12 cellular contexts compared by ENCODE assay signal in the genomic region with DNA sequence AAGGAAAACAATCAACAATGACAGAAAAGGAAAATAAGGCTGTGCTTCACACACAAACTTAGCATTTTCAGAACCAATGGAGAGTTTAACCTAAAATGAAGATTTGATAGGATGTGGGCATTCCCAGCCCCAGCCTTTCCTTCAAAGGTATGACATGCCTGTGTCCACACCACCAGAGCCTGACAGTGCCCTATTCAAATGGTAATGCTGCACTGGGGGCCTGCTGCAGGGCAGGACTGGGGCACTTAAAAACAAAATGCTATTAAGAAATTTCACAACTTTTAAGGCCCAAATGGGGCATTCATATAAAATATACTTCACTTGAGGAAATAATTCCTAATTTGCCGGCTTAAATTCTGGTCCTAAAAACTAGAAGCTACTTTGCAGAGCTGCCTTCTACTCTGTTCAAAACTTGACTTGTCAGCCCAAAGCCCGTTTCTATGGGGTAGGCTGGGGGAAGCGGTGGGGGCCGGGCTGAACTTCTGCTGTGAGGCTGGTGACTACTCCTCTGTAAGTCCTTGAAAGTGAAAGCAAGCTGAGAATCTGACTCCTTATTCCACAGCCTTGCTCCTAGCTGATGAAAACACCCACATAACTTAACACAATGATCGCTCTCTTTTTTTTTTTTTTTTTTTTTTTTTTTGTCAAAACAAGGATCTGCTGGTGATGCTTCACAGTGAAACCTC. TPM values are rescaled to one million over a fixed set of nuclear protein-coding genes. Genes with fewer than 3 reads are reported as not detected.
DNase-seq lines count a peak whose midpoint lies in the region; ATAC-seq and TF ChIP-seq lines count a peak whose summit lies in the region.
"Had no signal": no experiment of that assay in that cellular context is flagged by ENCODE, and none has a peak within 500 bp of the region (broad histone marks: within the 10 kb centered on the region; RNA-seq: fewer than 3 reads in every experiment).

No MANE protein-coding gene starts in this region.

- no peaks in the 10 kb centered on the region for H3K9me2 ChIP-seq in HCT116 (ENCODE audit: insufficient read depth)

- no peaks in the 10 kb centered on the region for H3K27me3 ChIP-seq in AG04450 (ENCODE audit: control insufficient read depth, insufficient read depth, low read length)
- H3K27me3 ChIP-seq in HCT116 (ENCODE audit: insufficient read depth, low read length): no peaks in the 10 kb centered on the region
- H3K27me3 ChIP-seq in brain microvascular endothelial cell (replicated peaks): no peaks in the 10 kb centered on the region
- no peaks in the 10 kb centered on the region for H3K27me3 ChIP-seq in mesenchymal stem cell (ENCODE audit: control insufficient read depth in 1 of 2, insufficient read depth in 1 of 2, low read length in 2 of 2)
- no peaks in the 10 kb centered on the region for H3K27me3 ChIP-seq in colonic mucosa
- no peaks in the 10 kb centered on the region for H3K27me3 ChIP-seq in ascending aorta

- no peak for TF ChIP-seq RAD21 in HCT116 (IDR thresholded peaks at IDR 0.05; ENCODE audit: low read depth)

- H3K9ac ChIP-seq in HCT116 (ENCODE audit: low read length) (no peak overlapping the region), mesenchymal stem cell (ENCODE audit: low read length) (peak overlapping the region; percentile 51), colonic mucosa (ENCODE audit: low read depth in 2 of 2, low read length in 2 of 2) (no peak overlapping the region)

- no peaks in the 10 kb centered on the region; the same call in 1 of the 2 replicates for H4K20me1 ChIP-seq in HCT116 (ENCODE audit: insufficient read depth)

- peaks cover 9% of the 10 kb centered on the region for H3K79me1 ChIP-seq in mesenchymal stem cell (replicated peaks; ENCODE audit: low read length, poor library complexity, severe bottlenecking)

- no peak overlapping the region for H3K14ac ChIP-seq in mesenchymal stem cell (ENCODE audit: low read length in 2 of 2)

- peak overlapping the region in 1 of 2 experiments; percentile 63 for H3K4ac ChIP-seq in mesenchymal stem cell (ENCODE audit: low read depth in 1 of 2, low read length in 2 of 2)

- no peak overlapping the region for H3K4me3 ChIP-seq in AG04450 (ENCODE audit: low read depth, low read length)
- H3K4me3 ChIP-seq in HCT116 (replicated peaks in 1 of 2; ENCODE audit: low read depth in 1 of 2, low read length in 2 of 2): no peak overlapping the region
- no peak overlapping the region for H3K4me3 ChIP-seq in brain microvascular endothelial cell (ENCODE audit: low read depth, low read length)
- no peak overlapping the region for H3K4me3 ChIP-seq in mesenchymal stem cell (ENCODE audit: insufficient read depth in 1 of 2, low read depth in 1 of 2, low read length in 2 of 2)
- no peak overlapping the region for H3K4me3 ChIP-seq in colonic mucosa
- H3K4me3 ChIP-seq in ascending aorta: no peak overlapping the region

- H3K27ac ChIP-seq in AG04450 (ENCODE audit: low read depth, low read length): no peak overlapping the region
- H3K27ac ChIP-seq in HCT116 (ENCODE audit: low read depth, low read length): no peak overlapping the region
- peak overlapping the region; percentile 38 for H3K27ac ChIP-seq in brain microvascular endothelial cell
- peak overlapping the region; percentile 17 for H3K27ac ChIP-seq in mesenchymal stem cell (ENCODE audit: low read length, poor library complexity, severe bottlenecking)
- H3K27ac ChIP-seq in colonic mucosa: no peak overlapping the region
- H3K27ac ChIP-seq in ascending aorta: no peak overlapping the region

- peaks cover 13 to 16% of the 10 kb centered on the region in 2 experiments; a peak in 3 of 4 replicates for H3K36me3 ChIP-seq in HCT116 (ENCODE audit: control insufficient read depth in 1 of 2, insufficient read depth in 2 of 2, low read length in 2 of 2)
- H3K36me3 ChIP-seq in brain microvascular endothelial cell (replicated peaks): peaks cover 23% of the 10 kb centered on the region
- peaks cover 18 to 84% of the 10 kb centered on the region in 2 experiments for H3K36me3 ChIP-seq in mesenchymal stem cell (ENCODE audit: control insufficient read depth in 1 of 2, insufficient read depth in 2 of 2, low read depth in 1 of 2, low read length in 2 of 2)
- no peaks in the 10 kb centered on the region for H3K36me3 ChIP-seq in colonic mucosa
- H3K36me3 ChIP-seq in ascending aorta: peaks cover 26 to 46% of the 10 kb centered on the region in 2 donors

- CTCF ChIA-PET in AG04450 (lab: Charles Lee) (interaction anchor here (0.7 to 2.9 kb wide), 3 partner anchors 12 to 177 kb away, joined by 7 to 14 read pairs (median 12); no protein-coding TSS in a partner anchor), HCT116 (lab: Charles Lee) (no interaction called here)

- intact Hi-C loops in HCT116 (cut with micrococcal nuclease) (no loop called here), colonic mucosa (cut with DNase I) (no loop called here), ascending aorta (cut with DNase I) (no loop called here)

- RAD21 ChIA-PET in HCT116 (lab: Charles Lee; ENCODE audit: low non-redundant PET in 1 of 2, low total read pairs in 2 of 2, uncharacterized antibody in 2 of 2, unreplicated experiment in 2 of 2): no interaction called here

- in situ Hi-C loops in brain microvascular endothelial cell (cut with HindIII; ENCODE audit: low pct_ligation_motif_present, low sequenced_read_pairs): no loop called here

- no peak for TF ChIP-seq POLR2A in HCT116 (IDR thresholded peaks at IDR 0.05; ENCODE audit: borderline replicate concordance, extremely low read depth, insufficient read depth, insufficient read length)

- no peak for ATAC-seq in HCT116

- no peak overlapping the region for H3K23ac ChIP-seq in mesenchymal stem cell (ENCODE audit: low read length in 2 of 2)

- no peak overlapping the region for H2BK15ac ChIP-seq in mesenchymal stem cell (ENCODE audit: low read depth, poor library complexity, severe bottlenecking)

- H4K8ac ChIP-seq in mesenchymal stem cell (ENCODE audit: low read length): no peak overlapping the region

- no peak overlapping the region for H3K18ac ChIP-seq in mesenchymal stem cell (ENCODE audit: low read depth in 1 of 2, low read length in 2 of 2)

- DNase-seq in AG04450 (ENCODE audit: low read depth, low spot score) (peak; percentile 15), HCT116 (ENCODE audit: low read depth, low spot score) (no peak), brain microvascular endothelial cell (peak; percentile 53), mesenchymal stem cell (peak; percentile 74), colonic mucosa (no peak), ascending aorta (ENCODE audit: low spot score in 2 of 2) (no peak), NCI-H524 (lab: John Stamatoyannopoulos, UW) (no peak), NCI-H510A (lab: John Stamatoyannopoulos, UW) (no peak)
- DNase-seq: activated CD8-positive, alpha-beta memory T cell treated with anti-CD3 and anti-CD28 coated beads, Interleukin-2, amount 50 U/mL, for 48 hours; CD4-positive, alpha-beta memory T cell; NCI-H146; SHP77 treated with DMSO at 0.1 percent for 48 hours had no signal

- H2AK5ac ChIP-seq in mesenchymal stem cell (ENCODE audit: low read length, severe bottlenecking): no peak overlapping the region

- H2AFZ ChIP-seq in HCT116 (ENCODE audit: low read depth, low read length, poor library complexity, severe bottlenecking) (no peak overlapping the region), mesenchymal stem cell (ENCODE audit: low read depth, low read length) (no peak overlapping the region)

- POLR2A ChIA-PET in AG04450 (lab: Yijun Ruan, JAX) (interaction anchor here (0.7 kb wide), 1 partner anchor 33 kb away, joined by 3 read pairs; no protein-coding TSS in a partner anchor), HCT116 (lab: Charles Lee) (no interaction called here)

- H3K79me2 ChIP-seq in HCT116 (ENCODE audit: insufficient read depth, low read length): no peaks in the 10 kb centered on the region

- no peak overlapping the region for H4K91ac ChIP-seq in mesenchymal stem cell (ENCODE audit: low read length)

- H2BK120ac ChIP-seq in mesenchymal stem cell (ENCODE audit: low read depth, low read length): no peak overlapping the region

- H3K4me2 ChIP-seq in HCT116 (ENCODE audit: low read length) (no peak overlapping the region), mesenchymal stem cell (ENCODE audit: low read length, poor library complexity, severe bottlenecking) (no peak overlapping the region)

- H3K4me1 ChIP-seq in HCT116 (ENCODE audit: control insufficient read depth in 1 of 2, insufficient read depth in 2 of 2, low read length in 2 of 2) (no peaks in the 10 kb centered on the region), mesenchymal stem cell (ENCODE audit: control insufficient read depth, insufficient read depth, low read depth, low read length) (no peaks in the 10 kb centered on the region), colonic mucosa (no peaks in the 10 kb centered on the region), ascending aorta (no peaks in the 10 kb centered on the region)

- WGBS in mesenchymal stem cell: 57% methylated on average over 5 of the region's 5 CpGs

- TF ChIP-seq CTCF in AG04450 (IDR thresholded peaks at IDR 0.05; ENCODE audit: low read depth, low read length): no peak
- TF ChIP-seq CTCF in HCT116 (IDR thresholded peaks at IDR 0.05 in 2 of 3, conservative IDR thresholded peaks at IDR 0.05 in 1 of 3; ENCODE audit: borderline replicate concordance in 1 of 3, insufficient read depth in 1 of 3, low read depth in 2 of 3, low read length in 2 of 3): no peak
- no peak for TF ChIP-seq CTCF in brain microvascular endothelial cell (IDR thresholded peaks at IDR 0.05; ENCODE audit: low read depth, low read length, missing control alignments)
- no peak for TF ChIP-seq CTCF in colonic mucosa (IDR thresholded peaks at IDR 0.05)
- no peak for TF ChIP-seq CTCF in ascending aorta (IDR thresholded peaks at IDR 0.05)

- TSS peak; percentile 7 for BruUV-seq in HCT116 (replicated peaks; lab: Mats Ljungman, UMichigan)

- no peak overlapping the region for H2BK12ac ChIP-seq in mesenchymal stem cell (ENCODE audit: low read length in 2 of 2)

- H3K9me3 ChIP-seq in AG04450 (ENCODE audit: control insufficient read depth, insufficient read depth, low read length): no peaks in the 10 kb centered on the region
- H3K9me3 ChIP-seq in HCT116 (ENCODE audit: control insufficient read depth in 1 of 2, insufficient read depth in 1 of 2, low read depth in 1 of 2, low read length in 2 of 2): no peaks in the 10 kb centered on the region
- H3K9me3 ChIP-seq in mesenchymal stem cell (ENCODE audit: control insufficient read depth, low read length): no peaks in the 10 kb centered on the region
- no peaks in the 10 kb centered on the region for H3K9me3 ChIP-seq in colonic mucosa
- H3K9me3 ChIP-seq in ascending aorta: no peaks in the 10 kb centered on the region

- H2BK5ac ChIP-seq in mesenchymal stem cell (ENCODE audit: low read depth, low read length, poor library complexity, severe bottlenecking): no peak overlapping the region

TF ChIP-seq in HCT116, 20 proteins besides CTCF, POLR2A, EP300 and RAD21 (continues in another document):
- no peak for TF ChIP-seq ELF1 (IDR thresholded peaks at IDR 0.05; ENCODE audit: borderline replicate concordance, low read depth)
- no peak for TF ChIP-seq CBX3 (IDR thresholded peaks at IDR 0.05; ENCODE audit: low read depth)

RNA-seq across cellular contexts. Expression of a gene that starts 31.0 kb away (rescaled TPM):
- polyA plus RNA-seq in AG04450 (2011; rRNA removed): 220 and 319 TPM in 2 replicates
- 238 and 315 TPM in 2 replicates for polyA minus RNA-seq in AG04450 (2011; rRNA and poly(A)+ RNA removed)
- total RNA-seq in HCT116 (2021; ENCODE audit: unreplicated experiment): 634 TPM
- polyA plus RNA-seq in HCT116 (2012): 697 and 731 TPM in 2 replicates
- 359 TPM for polyA plus RNA-seq in mesenchymal stem cell (2013, experiment 1 of 2)
- 363 TPM for polyA plus RNA-seq in mesenchymal stem cell (2013, experiment 2 of 2)
- total RNA-seq in colonic mucosa: 100 to 1,000 TPM; 315 to 393 TPM
- total RNA-seq in ascending aorta: 219 TPM

Comparison
In these comparisons a context has a peak if more than half of its experiments do, and no peak if none do; other contexts are left out.
1. DNase-seq: peak in AG04450 (single experiment), brain microvascular endothelial cell (single experiment) and mesenchymal stem cell (single experiment); none in HCT116 (single experiment), colonic mucosa (single experiment), ascending aorta (0 of 2), NCI-H524 (0 of 2) and NCI-H510A (single experiment).
2. H3K27ac ChIP-seq: peak in brain microvascular endothelial cell (single experiment) and mesenchymal stem cell (single experiment); none in AG04450 (single experiment), HCT116 (single experiment), colonic mucosa (single experiment) and ascending aorta (0 of 2).